ENCODE assay signal across 8 cellular contexts in genomic region chr2:85611217-85611704, GRCh38. TPM values are rescaled to one million over a fixed set of nuclear protein-coding genes. Genes with fewer than 3 reads are reported as not detected.
DNase-seq lines count a peak whose midpoint lies in the region; ATAC-seq lines count a peak whose summit lies in the region.

No MANE protein-coding gene starts in this region.

- no peaks in the 10 kb centered on the region for H3K9me3 Mint-ChIP-seq in activated naive CD4-positive, alpha-beta T cell treated with anti-CD3 and anti-CD28 coated beads, Interleukin-2, amount 10 ng/mL, durations not matched to agents 7 days and 5 days
- no peaks in the 10 kb centered on the region for H3K9me3 Mint-ChIP-seq in activated T-helper 1 cell treated with anti-CD3 and anti-CD28 coated beads, Interleukin-12 subunit alpha, Interleukin-12 subunit beta, Interleukin-2, Interleukin-4 antibody, amounts not matched to agents 30 ng/mL and 10 ng/mL and 1 ng/mL, durations not matched to agents 14 hours and 24 hours and 36 hours
- no peaks in the 10 kb centered on the region for H3K9me3 Mint-ChIP-seq in immature natural killer cell

- DNase-seq in activated naive CD4-positive, alpha-beta T cell treated with anti-CD3 and anti-CD28 coated beads, Interleukin-2, amount 10 ng/mL, durations not matched to agents 7 days and 5 days, result no peak
- no peak for DNase-seq in activated naive CD4-positive, alpha-beta T cell (lab: John Stamatoyannopoulos, UW)
- no peak for DNase-seq in activated T-helper 1 cell treated with anti-CD3 and anti-CD28 coated beads, Interleukin-12 subunit alpha, Interleukin-12 subunit beta, Interleukin-2, Interleukin-4 antibody, amounts not matched to agents 30 ng/mL and 10 ng/mL and 1 ng/mL, durations not matched to agents 14 hours and 24 hours and 36 hours (ENCODE audit: low spot score)
- no peak for DNase-seq in immature natural killer cell
- no peak for DNase-seq in DMS153 treated with DMSO at 0.1 percent for 48 hours (lab: John Stamatoyannopoulos, UW; ENCODE audit: unreplicated experiment)
- no peak for DNase-seq in D341Med (ENCODE audit: low spot score)

- CTCF ChIA-PET in activated naive CD4-positive, alpha-beta T cell treated with anti-CD3 and anti-CD28 coated beads, Interleukin-2, amount 10 ng/mL, durations not matched to agents 7 days and 5 days (lab: Charles Lee), result interaction anchor here (1.7 kb wide), 1 partner anchor 9 kb away, joined by 5 read pairs; the partner anchor contains the start of gene TMEM150A

- ATAC-seq in HG02840 (IDR thresholded peaks at IDR 0.05; ENCODE audit: low FRiP score, unreplicated experiment), result no peak

- H3K27ac ChIP-seq in temporal lobe (ENCODE audit: low read depth, low read length), result peak overlapping the region; percentile 73

- H3K27ac Mint-ChIP-seq in activated naive CD4-positive, alpha-beta T cell treated with anti-CD3 and anti-CD28 coated beads, Interleukin-2, amount 10 ng/mL, durations not matched to agents 7 days and 5 days, result peak overlapping the region; percentile 83
- H3K27ac Mint-ChIP-seq in activated T-helper 1 cell treated with anti-CD3 and anti-CD28 coated beads, Interleukin-12 subunit alpha, Interleukin-12 subunit beta, Interleukin-2, Interleukin-4 antibody, amounts not matched to agents 30 ng/mL and 10 ng/mL and 1 ng/mL, durations not matched to agents 14 hours and 24 hours and 36 hours, result peak overlapping the region; percentile 89
- peak overlapping the region; percentile 85 to 97 (median 92) for H3K27ac Mint-ChIP-seq in immature natural killer cell

- H3K27me3 Mint-ChIP-seq in activated naive CD4-positive, alpha-beta T cell treated with anti-CD3 and anti-CD28 coated beads, Interleukin-2, amount 10 ng/mL, durations not matched to agents 7 days and 5 days, result no peaks in the 10 kb centered on the region
- no peaks in the 10 kb centered on the region for H3K27me3 Mint-ChIP-seq in activated T-helper 1 cell treated with anti-CD3 and anti-CD28 coated beads, Interleukin-12 subunit alpha, Interleukin-12 subunit beta, Interleukin-2, Interleukin-4 antibody, amounts not matched to agents 30 ng/mL and 10 ng/mL and 1 ng/mL, durations not matched to agents 14 hours and 24 hours and 36 hours (ENCODE audit: insufficient read depth)
- H3K27me3 Mint-ChIP-seq in immature natural killer cell (ENCODE audit: low read depth in 3 of 3), result peaks cover 6 to 14% (median 10%) of the 10 kb centered on the region in 3 donors

- H3K36me3 Mint-ChIP-seq in activated naive CD4-positive, alpha-beta T cell treated with anti-CD3 and anti-CD28 coated beads, Interleukin-2, amount 10 ng/mL, durations not matched to agents 7 days and 5 days, result peaks cover 26% of the 10 kb centered on the region
- H3K36me3 Mint-ChIP-seq in activated T-helper 1 cell treated with anti-CD3 and anti-CD28 coated beads, Interleukin-12 subunit alpha, Interleukin-12 subunit beta, Interleukin-2, Interleukin-4 antibody, amounts not matched to agents 30 ng/mL and 10 ng/mL and 1 ng/mL, durations not matched to agents 14 hours and 24 hours and 36 hours (ENCODE audit: low read depth), result peaks cover 22% of the 10 kb centered on the region
- H3K36me3 Mint-ChIP-seq in immature natural killer cell, result peaks cover 0 to 16% (median 0%) of the 10 kb centered on the region in 3 donors

- peaks cover 32% of the 10 kb centered on the region for H3K4me1 Mint-ChIP-seq in activated naive CD4-positive, alpha-beta T cell treated with anti-CD3 and anti-CD28 coated beads, Interleukin-2, amount 10 ng/mL, durations not matched to agents 7 days and 5 days
- H3K4me1 Mint-ChIP-seq in activated T-helper 1 cell treated with anti-CD3 and anti-CD28 coated beads, Interleukin-12 subunit alpha, Interleukin-12 subunit beta, Interleukin-2, Interleukin-4 antibody, amounts not matched to agents 30 ng/mL and 10 ng/mL and 1 ng/mL, durations not matched to agents 14 hours and 24 hours and 36 hours (ENCODE audit: low read depth), result peaks cover 12% of the 10 kb centered on the region
- peaks cover 36 to 47% of the 10 kb centered on the region in 2 donors for H3K4me1 Mint-ChIP-seq in immature natural killer cell

- intact Hi-C loops in activated T-helper 1 cell treated with anti-CD3 and anti-CD28 coated beads, Interleukin-12 subunit alpha, Interleukin-12 subunit beta, Interleukin-2, Interleukin-4 antibody, amounts not matched to agents 30 ng/mL and 10 ng/mL and 1 ng/mL, durations not matched to agents 14 hours and 24 hours and 36 hours (cut with micrococcal nuclease), result loop anchor here (1.0 to 10.0 kb wide), 2 partner anchors 9 to 834 kb away; partner anchors contain the start of genes KDM3A and TMEM150A

- H3K4me3 Mint-ChIP-seq in activated naive CD4-positive, alpha-beta T cell treated with anti-CD3 and anti-CD28 coated beads, Interleukin-2, amount 10 ng/mL, durations not matched to agents 7 days and 5 days, result peak overlapping the region; percentile 86
- H3K4me3 Mint-ChIP-seq in activated T-helper 1 cell treated with anti-CD3 and anti-CD28 coated beads, Interleukin-12 subunit alpha, Interleukin-12 subunit beta, Interleukin-2, Interleukin-4 antibody, amounts not matched to agents 30 ng/mL and 10 ng/mL and 1 ng/mL, durations not matched to agents 14 hours and 24 hours and 36 hours, result peak overlapping the region; percentile 98
- H3K4me3 Mint-ChIP-seq in immature natural killer cell, result peak overlapping the region; percentile 94 to 99 (median 98)

RNA-seq across cellular contexts. Expression of gene C2orf68, which starts 0.6 kb away (rescaled TPM):
- total RNA-seq in activated T-helper 1 cell treated with anti-CD3 and anti-CD28 coated beads, Interleukin-12 subunit alpha, Interleukin-12 subunit beta, Interleukin-2, Interleukin-4 antibody, amounts not matched to agents 30 ng/mL and 10 ng/mL and 1 ng/mL, durations not matched to agents 14 hours and 24 hours and 36 hours, result 36.3 and 36.7 TPM in 2 replicates
- polyA plus RNA-seq in immature natural killer cell, result 10 to 100 TPM; 11.5 to 27.9 (median 25.1) TPM
- 16.0 TPM for total RNA-seq in temporal lobe

RNA-seq across cellular contexts. Expression of gene USP39, which starts 4.7 kb away (rescaled TPM):
- 90.2 and 93.1 TPM in 2 replicates for total RNA-seq in activated T-helper 1 cell treated with anti-CD3 and anti-CD28 coated beads, Interleukin-12 subunit alpha, Interleukin-12 subunit beta, Interleukin-2, Interleukin-4 antibody, amounts not matched to agents 30 ng/mL and 10 ng/mL and 1 ng/mL, durations not matched to agents 14 hours and 24 hours and 36 hours
- 10 to 100 TPM; 65.5 to 93.8 (median 68.2) TPM for polyA plus RNA-seq in immature natural killer cell
- 30.7 TPM for total RNA-seq in temporal lobe

RNA-seq across cellular contexts. Expression of gene TMEM150A, which starts 8.8 kb away (rescaled TPM):
- 7.0 and 8.9 TPM in 2 replicates for total RNA-seq in activated T-helper 1 cell treated with anti-CD3 and anti-CD28 coated beads, Interleukin-12 subunit alpha, Interleukin-12 subunit beta, Interleukin-2, Interleukin-4 antibody, amounts not matched to agents 30 ng/mL and 10 ng/mL and 1 ng/mL, durations not matched to agents 14 hours and 24 hours and 36 hours
- 10 to 100 TPM; 12.0 to 27.8 (median 14.8) TPM for polyA plus RNA-seq in immature natural killer cell
- 4.2 TPM for total RNA-seq in temporal lobe

RNA-seq across cellular contexts. Expression of gene RNF181, which starts 15.7 kb away (rescaled TPM):
- total RNA-seq in activated T-helper 1 cell treated with anti-CD3 and anti-CD28 coated beads, Interleukin-12 subunit alpha, Interleukin-12 subunit beta, Interleukin-2, Interleukin-4 antibody, amounts not matched to agents 30 ng/mL and 10 ng/mL and 1 ng/mL, durations not matched to agents 14 hours and 24 hours and 36 hours, result 111 and 116 TPM in 2 replicates
- 100 to 1,000 TPM; 224 to 326 (median 256) TPM for polyA plus RNA-seq in immature natural killer cell
- total RNA-seq in temporal lobe, result 38.8 TPM

RNA-seq across cellular contexts. Expression of gene VAMP5, which starts 27.0 kb away (rescaled TPM):
- total RNA-seq in activated T-helper 1 cell treated with anti-CD3 and anti-CD28 coated beads, Interleukin-12 subunit alpha, Interleukin-12 subunit beta, Interleukin-2, Interleukin-4 antibody, amounts not matched to agents 30 ng/mL and 10 ng/mL and 1 ng/mL, durations not matched to agents 14 hours and 24 hours and 36 hours, result 31.7 and 40.0 TPM in 2 replicates
- polyA plus RNA-seq in immature natural killer cell, result 100 to 1,000 TPM; 154 to 219 (median 201) TPM
- total RNA-seq in temporal lobe, result 3.4 TPM
